In genomic region chr7:101666751-101667150, GRCh38 we compare ENCODE assay signal across 31 cellular contexts. TPM values are rescaled to one million over a fixed set of nuclear protein-coding genes. Genes with fewer than 3 reads are reported as not detected.
DNase-seq lines count a peak whose midpoint lies in the region; ATAC-seq, FAIRE-seq and TF ChIP-seq lines count a peak whose summit lies in the region.
"Had no signal": no experiment of that assay in that cellular context is flagged by ENCODE, and none has a peak within 500 bp of the region (broad histone marks: within the 10 kb centered on the region; RNA-seq: fewer than 3 reads in every experiment).

No MANE protein-coding gene starts in this region.

- H3K4ac ChIP-seq in H1 (replicated peaks; ENCODE audit: insufficient read length, low read depth, low read length): no peak overlapping the region

- H3K18ac ChIP-seq in H1 (ENCODE audit: extremely low read depth, low read length): no peak overlapping the region

- intact Hi-C loops in kidney (cut with DNase I) (no loop called here), right cardiac atrium (cut with DNase I) (no loop called here)

- H3K23ac ChIP-seq in H1 (ENCODE audit: insufficient read length): no peak overlapping the region

- H4K91ac ChIP-seq in H1 (replicated peaks; ENCODE audit: insufficient read length, low read length): no peak overlapping the region

- 71% methylated on average over 4 of the region's 4 CpGs for WGBS in SK-N-SH (ENCODE audit: low lambda C conversion rate)
- 85% methylated on average over 4 of the region's 4 CpGs; no CpG with 5 or more reads in 1 of the 2 experiments for WGBS in H1 (ENCODE audit: extremely low coverage in 1 of 2, insufficient coverage in 1 of 2, insufficient read length in 1 of 2, insufficient replicate concordance in 2 of 2, low coverage in 1 of 2, low lambda C conversion rate in 2 of 2, missing lambda C conversion rate in 1 of 2), 2 experiments
- WGBS in right cardiac atrium: 83% methylated on average over 4 of the region's 4 CpGs

- H3K4me3 Mint-ChIP-seq in activated naive CD8-positive, alpha-beta T cell treated with anti-CD3 and anti-CD28 coated beads, Interleukin-2, amount 50 U/mL, for 24 hours: no peak overlapping the region
- H3K4me3 Mint-ChIP-seq: CD4-positive, alpha-beta T cell had no signal

- POLR2A ChIA-PET in SK-N-SH (lab: Yijun Ruan, JAX) (no interaction called here), H1 (lab: Charles Lee; ENCODE audit: partially characterized antibody) (interaction anchor here (1.3 kb wide), 1 partner anchor 16 kb away, joined by 3 read pairs; no protein-coding TSS in a partner anchor)

- no peak overlapping the region for H2BK120ac ChIP-seq in H1 (replicated peaks; ENCODE audit: low read depth, low read length)

- no peak for TF ChIP-seq POLR2A in H1 (IDR thresholded peaks at IDR 0.05; ENCODE audit: control extremely low read depth in 1 of 2, low read depth in 2 of 2, low read length in 2 of 2)

- H4K20me1 ChIP-seq in SK-N-SH (ENCODE audit: insufficient read depth): no peaks in the 10 kb centered on the region
- no peaks in the 10 kb centered on the region for H4K20me1 ChIP-seq in H1 (replicated peaks in 1 of 2; ENCODE audit: control insufficient read depth in 1 of 2, insufficient read depth in 2 of 2, low read length in 2 of 2)
- H4K20me1 ChIP-seq: BLaER1 treated with 17β-estradiol and CSF1 and Interleukin-3, amounts not matched to agents 10 nM and 100 nM had no signal

- FAIRE-seq in H1 (lab: Jason Lieb, UNC) (no peak), kidney (lab: Jason Lieb, UNC) (no peak)
- FAIRE-seq: GM12878 had no signal

- H3K79me1 ChIP-seq in H1 (ENCODE audit: low read depth, low read length): no peaks in the 10 kb centered on the region

- no peaks in the 10 kb centered on the region for H3K79me2 ChIP-seq in SK-N-SH (ENCODE audit: insufficient read depth)
- H3K79me2 ChIP-seq in H1 (ENCODE audit: control insufficient read depth in 1 of 2, insufficient read depth in 2 of 2, low read length in 2 of 2): no peaks in the 10 kb centered on the region

- H3K27me3 ChIP-seq in SK-N-SH (ENCODE audit: insufficient read depth) (no peaks in the 10 kb centered on the region), H1 (replicated peaks in 1 of 4; ENCODE audit: control insufficient read depth in 3 of 4, extremely low read depth in 1 of 4, insufficient read depth in 3 of 4, low read length in 3 of 4) (no peaks in the 10 kb centered on the region), right cardiac atrium (ENCODE audit: control insufficient read depth, insufficient read depth) (no peaks in the 10 kb centered on the region)
- H3K27me3 ChIP-seq: BLaER1 treated with 17β-estradiol and CSF1 and Interleukin-3, amounts not matched to agents 10 nM and 100 nM had no signal

- no peak overlapping the region for H4K8ac ChIP-seq in H1 (ENCODE audit: extremely low read depth, insufficient read depth, low read length)

- TF ChIP-seq CTCF in SK-N-SH (IDR thresholded peaks at IDR 0.05) (no peak), H1 (IDR thresholded peaks at IDR 0.05; ENCODE audit: control extremely low read depth in 1 of 3, insufficient read depth in 1 of 3, low read depth in 1 of 3, low read length in 3 of 3) (no peak), kidney (IDR thresholded peaks at IDR 0.05; ENCODE audit: borderline replicate concordance, extremely low read depth, insufficient read depth) (no peak)

- no peak for TF ChIP-seq RAD21 in SK-N-SH (IDR thresholded peaks at IDR 0.05; ENCODE audit: low read length)
- no peak for TF ChIP-seq RAD21 in H1 (IDR thresholded peaks at IDR 0.05 in 1 of 2, conservative IDR thresholded peaks at IDR 0.05 in 1 of 2; ENCODE audit: low read depth in 2 of 2, low read length in 2 of 2)

- no peak overlapping the region for H2BK5ac ChIP-seq in H1 (ENCODE audit: low read depth, low read length)

- no peak overlapping the region for H3K9ac ChIP-seq in SK-N-SH
- no peak overlapping the region for H3K9ac ChIP-seq in H1 (replicated peaks in 1 of 4; ENCODE audit: extremely low read depth in 1 of 4, low read depth in 3 of 4, low read length in 3 of 4)
- H3K9ac ChIP-seq in kidney (ENCODE audit: low read length in 2 of 2): no peak overlapping the region
- H3K9ac ChIP-seq: BLaER1 treated with 17β-estradiol and CSF1 and Interleukin-3, amounts not matched to agents 10 nM and 100 nM had no signal

- H3K4me1 ChIP-seq in SK-N-SH (ENCODE audit: control insufficient read depth in 1 of 2, insufficient read depth in 2 of 2, low read depth in 1 of 2, low read length in 1 of 2) (peaks cover 0 to 7% of the 10 kb centered on the region in 2 experiments; a peak in 1 of 4 replicates), H1 (replicated peaks in 1 of 4; ENCODE audit: control insufficient read depth in 3 of 4, insufficient read depth in 4 of 4, low read length in 3 of 4) (peaks cover 0 to 17% (median 7%) of the 10 kb centered on the region in 4 experiments; a peak in 6 of 7 replicates), kidney (ENCODE audit: control insufficient read depth in 1 of 2, insufficient read depth in 1 of 2, low read depth in 1 of 2, low read length in 2 of 2) (no peaks in the 10 kb centered on the region), right cardiac atrium (ENCODE audit: control insufficient read depth, insufficient read depth, low read length) (no peaks in the 10 kb centered on the region)

- H3K23me2 ChIP-seq in H1 (ENCODE audit: low read depth, low read length): no peaks in the 10 kb centered on the region

- DNase-seq in SK-N-SH (no peak), H1 (ENCODE audit: low read depth in 1 of 2, low spot score in 2 of 2) (no peak), left kidney (ENCODE audit: low read depth, low spot score) (peak; percentile 68), kidney (no peak), right cardiac atrium (no peak), SKM-1 (lab: John Stamatoyannopoulos, UW; ENCODE audit: unreplicated experiment) (no peak)
- no peak for DNase-seq in activated naive CD8-positive, alpha-beta T cell treated with anti-CD3 and anti-CD28 coated beads, Interleukin-2, amount 50 U/mL, for 24 hours
- DNase-seq: CD4-positive, alpha-beta T cell; COR-L47; EL; GDM1; Karpas-422; NCI-H1092; NCI-H1417 treated with DMSO at 0.1 percent for 48 hours; NCI-H1694 treated with DMSO at 0.1 percent for 48 hours; NCI-H2081 treated with DMSO at 0.1 percent for 48 hours; NCI-H2171; NCI-H226; NCI-H510A; NCI-H69; SHP77 treated with DMSO at 0.1 percent for 48 hours had no signal

- no peak overlapping the region for H2BK15ac ChIP-seq in H1 (ENCODE audit: low read length)

- H3K27ac ChIP-seq in SK-N-SH (ENCODE audit: low read depth in 2 of 2, low read length in 1 of 2) (no peak overlapping the region), H1 (ENCODE audit: low read depth, low read length) (no peak overlapping the region), kidney (ENCODE audit: low read depth in 2 of 2, low read length in 2 of 2) (no peak overlapping the region), right cardiac atrium (ENCODE audit: low read length) (no peak overlapping the region)
- H3K27ac ChIP-seq: 22Rv1; BLaER1 treated with 17β-estradiol and CSF1 and Interleukin-3, amounts not matched to agents 10 nM and 100 nM; SK-N-MC had no signal

- H3K14ac ChIP-seq in H1 (ENCODE audit: insufficient read length): no peak overlapping the region

- peak; percentile 56; the same call in 2 of the 3 replicates for ATAC-seq in SK-N-SH treated with all-trans-retinoic acid at 6 μM for 48 hours
- no peak for ATAC-seq in activated naive CD8-positive, alpha-beta T cell treated with anti-CD3 and anti-CD28 coated beads, Interleukin-2, amount 50 U/mL, for 24 hours
- no peak for ATAC-seq in right cardiac atrium
- ATAC-seq: GM12878, HCT116, Panc1 had no signal

- H2BK12ac ChIP-seq in H1 (ENCODE audit: low read depth, low read length): no peak overlapping the region

- 0 out of 2 replicates have a peak overlapping the region, but pooled peaks have one; percentile 40 for H2BK20ac ChIP-seq in H1 (ENCODE audit: low read length)

- H3K36me3 ChIP-seq in SK-N-SH (replicated peaks in 1 of 2; ENCODE audit: control insufficient read depth in 1 of 2, insufficient read depth in 2 of 2, low read length in 1 of 2): no peaks in the 10 kb centered on the region
- no peaks in the 10 kb centered on the region for H3K36me3 ChIP-seq in H1 (ENCODE audit: control insufficient read depth in 2 of 4, insufficient read depth in 4 of 4, low read length in 3 of 4)
- no peaks in the 10 kb centered on the region for H3K36me3 ChIP-seq in kidney (ENCODE audit: control insufficient read depth in 1 of 2, insufficient read depth in 2 of 2, low read length in 2 of 2)
- H3K36me3 ChIP-seq: BLaER1 treated with 17β-estradiol and CSF1 and Interleukin-3, amounts not matched to agents 10 nM and 100 nM had no signal

- no peak overlapping the region for H3K56ac ChIP-seq in H1 (replicated peaks; ENCODE audit: insufficient read length, low read depth, low read length)

- H3K4me2 ChIP-seq in SK-N-SH (no peak overlapping the region), H1 (ENCODE audit: insufficient read depth in 1 of 2, low read depth in 2 of 2, low read length in 2 of 2) (no peak overlapping the region)

- peaks cover 5% of the 10 kb centered on the region for H3K9me3 Mint-ChIP-seq in activated naive CD8-positive, alpha-beta T cell treated with anti-CD3 and anti-CD28 coated beads, Interleukin-2, amount 50 U/mL, for 24 hours

- H2AFZ ChIP-seq in SK-N-SH (ENCODE audit: low read depth): no peak overlapping the region
- no peak overlapping the region for H2AFZ ChIP-seq in H1 (ENCODE audit: low read length)

- H4K5ac ChIP-seq in H1 (ENCODE audit: insufficient read length, low read depth, low read length): no peak overlapping the region

- no peak for TF ChIP-seq EP300 in SK-N-SH (IDR thresholded peaks at IDR 0.05; ENCODE audit: borderline replicate concordance in 1 of 2, low read depth in 1 of 2, low read length in 1 of 2)
- TF ChIP-seq EP300 in H1 (IDR thresholded peaks at IDR 0.05; ENCODE audit: borderline replicate concordance in 1 of 2, low read depth in 2 of 2, low read length in 2 of 2): no peak

- CTCF ChIA-PET in SK-N-SH (lab: Yijun Ruan, JAX): interaction anchor here (0.7 to 3.6 kb wide), 5 partner anchors 22 to 606 kb away, joined by 3 to 14 read pairs (median 3); no protein-coding TSS in a partner anchor
- CTCF ChIA-PET in H1 (lab: Charles Lee; ENCODE audit: partially characterized antibody): interaction anchor here (0.6 to 2.9 kb wide), 12 partner anchors 12 to 661 kb away, joined by 3 to 13 read pairs (median 3); no protein-coding TSS in a partner anchor

- H3K4me3 ChIP-seq in SK-N-SH (ENCODE audit: low read depth in 2 of 2, low read length in 1 of 2): no peak overlapping the region
- no peak overlapping the region for H3K4me3 ChIP-seq in H1 (ENCODE audit: extremely low read depth in 1 of 4, insufficient read depth in 2 of 4, low read depth in 3 of 4, low read length in 4 of 4)
- no peak overlapping the region for H3K4me3 ChIP-seq in kidney (ENCODE audit: low read length in 2 of 2)
- no peak overlapping the region for H3K4me3 ChIP-seq in right cardiac atrium (ENCODE audit: low read length)
- H3K4me3 ChIP-seq: BLaER1 treated with 17β-estradiol and CSF1 and Interleukin-3, amounts not matched to agents 10 nM and 100 nM; GM12878; SK-N-MC had no signal

- no peaks in the 10 kb centered on the region for H3K4me1 Mint-ChIP-seq in activated naive CD8-positive, alpha-beta T cell treated with anti-CD3 and anti-CD28 coated beads, Interleukin-2, amount 50 U/mL, for 24 hours

- no peaks in the 10 kb centered on the region for H3K9me2 ChIP-seq in SK-N-SH

- no peaks in the 10 kb centered on the region for H3K9me3 ChIP-seq in SK-N-SH
- peaks cover 0 to 3% of the 10 kb centered on the region in 2 experiments; a peak in 1 of 4 replicates for H3K9me3 ChIP-seq in H1 (ENCODE audit: insufficient read depth in 2 of 2, low read depth in 1 of 2, low read length in 1 of 2)
- peaks cover 0 to 4% of the 10 kb centered on the region in 2 donors for H3K9me3 ChIP-seq in kidney (ENCODE audit: control insufficient read depth in 1 of 2, low read length in 2 of 2)
- no peaks in the 10 kb centered on the region for H3K9me3 ChIP-seq in right cardiac atrium (ENCODE audit: control insufficient read depth, low read length)

- H3F3A ChIP-seq in SK-N-SH (replicated peaks; ENCODE audit: insufficient read depth): no peaks in the 10 kb centered on the region

- no peaks in the 10 kb centered on the region for H3K36me3 Mint-ChIP-seq in activated naive CD8-positive, alpha-beta T cell treated with anti-CD3 and anti-CD28 coated beads, Interleukin-2, amount 50 U/mL, for 24 hours (ENCODE audit: low read depth)

- no peak overlapping the region for H3K27ac Mint-ChIP-seq in activated naive CD8-positive, alpha-beta T cell treated with anti-CD3 and anti-CD28 coated beads, Interleukin-2, amount 50 U/mL, for 24 hours
- H3K27ac Mint-ChIP-seq: CD4-positive, alpha-beta T cell had no signal

- 0 out of 2 replicates have a peak overlapping the region, but pooled peaks have one; percentile 1 for H2AK5ac ChIP-seq in H1 (ENCODE audit: low read depth, low read length)

- H3K27me3 Mint-ChIP-seq in activated naive CD8-positive, alpha-beta T cell treated with anti-CD3 and anti-CD28 coated beads, Interleukin-2, amount 50 U/mL, for 24 hours: peaks cover 8% of the 10 kb centered on the region
- H3K27me3 Mint-ChIP-seq: CD4-positive, alpha-beta T cell had no signal

RNA-seq across cellular contexts. Expression of gene MYL10, which starts 37.7 kb away (rescaled TPM):
- polyA plus RNA-seq in SK-N-SH (2012; rRNA removed) (not detected in 2 replicates), H1 (2011; rRNA removed) (0.18 and 0.20 TPM in 2 replicates), kidney (ENCODE audit: insufficient read depth, low read depth, low replicate concordance) (not detected), right cardiac atrium (not detected)
- not detected in 2 replicates for polyA plus RNA-seq in SK-N-SH (2012; cell fraction: cytosol; rRNA removed)
- polyA plus RNA-seq in SK-N-SH (2012; cell fraction: nucleus; rRNA removed): not detected in 2 replicates
- 0.44 TPM in 1 of 2 replicates, not detected in the other for total RNA-seq in H1 (2021; fragmentation: NEBNext Ultra II Directional; extraction: Animal tissue kit (Norgen Biotek cat#: 25700))
- polyA plus RNA-seq in H1 (2011; cell fraction: cytosol; rRNA removed): 0.28 TPM
- polyA plus RNA-seq in H1 (2011; cell fraction: nucleus; rRNA removed): not detected
- polyA plus RNA-seq in H1 (2012, experiment 1 of 2): 0.67 TPM in 1 of 4 replicates, not detected in the others
- polyA plus RNA-seq in H1 (2012, experiment 2 of 2): not detected
- 0.10 TPM for polyA plus RNA-seq in H1 (2013, experiment 1 of 2)
- polyA plus RNA-seq in H1 (2013, experiment 2 of 2): 0.22 TPM
- polyA minus RNA-seq in H1 (2011; rRNA and poly(A)+ RNA removed): not detected in 2 replicates
- polyA minus RNA-seq in H1 (2011; cell fraction: cytosol; rRNA and poly(A)+ RNA removed): not detected
- polyA minus RNA-seq in H1 (2011; cell fraction: nucleus; rRNA and poly(A)+ RNA removed): not detected
- total RNA-seq in kidney (not detected), right cardiac atrium (not detected)
- total RNA-seq: CD4-positive, alpha-beta T cell; GM12878; H4; HT-29; OCI-LY7 had no signal
- polyA plus RNA-seq: GM12878 had no signal
